15 cellular contexts compared by ENCODE assay signal in the genomic region with DNA sequence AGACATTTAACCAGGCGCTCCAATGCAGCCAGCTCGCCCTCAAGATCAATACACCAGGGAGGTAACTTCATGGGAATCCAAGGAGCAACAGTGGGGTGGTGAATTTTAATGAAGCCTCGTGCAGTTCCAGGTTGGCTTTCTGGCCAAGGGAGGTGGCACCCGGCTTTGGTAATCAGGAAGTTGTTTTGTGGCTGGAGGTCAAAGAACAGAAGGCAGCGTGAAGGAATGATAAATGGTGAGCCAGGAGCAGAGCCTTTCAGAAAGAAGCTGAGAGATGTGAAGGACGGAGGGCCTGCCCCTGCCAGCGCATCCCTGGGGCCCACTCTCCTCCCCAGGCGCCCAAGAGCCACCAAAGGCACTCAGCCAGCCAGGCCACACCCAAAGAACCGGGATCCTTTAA.
A peak's percentile ranks its signal among the peaks of the same experiment; 100 is the strongest.
DNase-seq lines count a peak whose midpoint lies in the region; ATAC-seq and TF ChIP-seq lines count a peak whose summit lies in the region.
"Had no signal": no experiment of that assay in that cellular context is flagged by ENCODE, and none has a peak within 500 bp of the region (broad histone marks: within the 10 kb centered on the region; RNA-seq: fewer than 3 reads in every experiment).

No MANE protein-coding gene starts in this region.

- DNase-seq in ELF-1 (ENCODE audit: low read depth, low spot score) (peak; percentile 64), RPMI7951 (ENCODE audit: low read depth) (peak; percentile 44), iris pigment epithelial cell (ENCODE audit: low read depth) (peak; percentile 14), T-helper 9 cell (no peak), brain microvascular endothelial cell (no peak)
- no peak for DNase-seq in stimulated activated CD4-positive, alpha-beta T cell treated with anti-CD3 and anti-CD28 coated beads, Interleukin-4, amount 100 ng/mL, for 24 hours
- DNase-seq: activated CD8-positive, alpha-beta T cell treated with anti-CD3 and anti-CD28 coated beads, Interleukin-2, amount 10 ng/mL, durations not matched to agents 7 days and 5 days; activated naive CD4-positive, alpha-beta T cell; cerebellar nuclear complex; DND-41; NCI-H345; RPMI8226 had no signal

- H3K36me3 ChIP-seq in parathyroid adenoma (ENCODE audit: control insufficient read depth, insufficient read depth, low read length): no peaks in the 10 kb centered on the region
- no peaks in the 10 kb centered on the region for H3K36me3 ChIP-seq in brain microvascular endothelial cell (replicated peaks)

- H3K4me1 ChIP-seq in parathyroid adenoma: peaks cover 7% of the 10 kb centered on the region

- in situ Hi-C loops in brain microvascular endothelial cell (cut with HindIII; ENCODE audit: low pct_ligation_motif_present, low sequenced_read_pairs): no loop called here

- peak overlapping the region; percentile 17 for H2AFZ ChIP-seq in parathyroid adenoma

- no peak overlapping the region for H3K9ac ChIP-seq in parathyroid adenoma

- peak overlapping the region; percentile 61 for H3K27ac ChIP-seq in parathyroid adenoma
- H3K27ac ChIP-seq in brain microvascular endothelial cell: no peak overlapping the region
- H3K27ac ChIP-seq: HL-60 had no signal

- peak overlapping the region; percentile 9 for H3K4me2 ChIP-seq in parathyroid adenoma (ENCODE audit: low read length)

- H3K4me3 ChIP-seq in parathyroid adenoma (ENCODE audit: low read depth, low read length) (no peak overlapping the region), brain microvascular endothelial cell (ENCODE audit: low read depth, low read length) (no peak overlapping the region)

- H3K9me3 ChIP-seq in parathyroid adenoma (ENCODE audit: control insufficient read depth, low read length): no peaks in the 10 kb centered on the region

- TF ChIP-seq CTCF in parathyroid adenoma (IDR thresholded peaks at IDR 0.05): no peak
- TF ChIP-seq CTCF in brain microvascular endothelial cell (IDR thresholded peaks at IDR 0.05; ENCODE audit: low read depth, low read length, missing control alignments): no peak

- H3K27me3 ChIP-seq in parathyroid adenoma (ENCODE audit: control insufficient read depth, insufficient read depth, low read length) (no peaks in the 10 kb centered on the region), brain microvascular endothelial cell (replicated peaks) (no peaks in the 10 kb centered on the region)

- ATAC-seq in GM18868 (IDR thresholded peaks at IDR 0.05; ENCODE audit: unreplicated experiment): no peak
- ATAC-seq: activated CD8-positive, alpha-beta T cell treated with anti-CD3 and anti-CD28 coated beads, Interleukin-2, amount 10 ng/mL, durations not matched to agents 7 days and 5 days had no signal

- H3K79me2 ChIP-seq in parathyroid adenoma: no peaks in the 10 kb centered on the region

Comparison
In these comparisons a context has a peak if more than half of its experiments do, and no peak if none do; other contexts are left out.
1. DNase-seq: peak in ELF-1 (single experiment), RPMI7951 (single experiment) and iris pigment epithelial cell (single experiment); none in T-helper 9 cell (single experiment), brain microvascular endothelial cell (single experiment) and stimulated activated CD4-positive, alpha-beta T cell treated with anti-CD3 and anti-CD28 coated beads, Interleukin-4, amount 100 ng/mL, for 24 hours (single experiment).